In genomic region chr17:46266656-46267544, GRCh38 we compare ENCODE assay signal across 1 cellular context.
TF ChIP-seq lines count a peak whose summit lies in the region.

No MANE protein-coding gene starts in this region.

TF ChIP-seq in K562, 482 proteins besides CTCF, POLR2A, EP300 and RAD21 (continued from another document and continues in another):
- no peak for TF ChIP-seq TEAD4 (IDR thresholded peaks at IDR 0.05; ENCODE audit: low read length)
- TF ChIP-seq TEAD4 (CRISPR knock-in tag; IDR thresholded peaks at IDR 0.05; ENCODE audit: borderline replicate concordance) = no peak
- TF ChIP-seq HMGN3 (IDR thresholded peaks at IDR 0.05; ENCODE audit: borderline replicate concordance, extremely low read depth, insufficient read length, low read depth, low read length) = no peak
- TF ChIP-seq MEIS2 (IDR thresholded peaks at IDR 0.05; ENCODE audit: partially characterized antibody) = peak; percentile 62
- TF ChIP-seq ZNF41 (CRISPR knock-in tag; conservative IDR thresholded peaks at IDR 0.05) = peak; percentile 74; the same call in 1 of the 2 replicates
- no peak for TF ChIP-seq LEF1 (IDR thresholded peaks at IDR 0.05)
- peak; percentile 83 for TF ChIP-seq E2F1 (CRISPR knock-in tag; IDR thresholded peaks at IDR 0.05)
- TF ChIP-seq ZNF699 (CRISPR knock-in tag; IDR thresholded peaks at IDR 0.05; ENCODE audit: insufficient replicate concordance) = no peak
- TF ChIP-seq ZNF316 (IDR thresholded peaks at IDR 0.05) = peak; percentile 51; the same call in 1 of the 2 replicates
- TF ChIP-seq NFE2 (IDR thresholded peaks at IDR 0.05; ENCODE audit: low read depth) = peak; percentile 61
- TF ChIP-seq XRCC5 (IDR thresholded peaks at IDR 0.05; ENCODE audit: low read depth, low read length) = no peak
- no peak for TF ChIP-seq MAFF (IDR thresholded peaks at IDR 0.05; ENCODE audit: low read length)
- TF ChIP-seq RUNX1 (IDR thresholded peaks at IDR 0.05; ENCODE audit: low read depth) = 0 out of 2 replicates have a peak, but pooled peaks have one; percentile 3
- TF ChIP-seq CAMTA2 (CRISPR knock-in tag; conservative IDR thresholded peaks at IDR 0.05) = 0 out of 2 replicates have a peak, but pooled peaks have one; percentile 82
- no peak for TF ChIP-seq ELF1 (tag; IDR thresholded peaks at IDR 0.05)
- TF ChIP-seq MXD1 (CRISPR knock-in tag; IDR thresholded peaks at IDR 0.05; ENCODE audit: borderline replicate concordance, poor library complexity, severe bottlenecking) = no peak
- TF ChIP-seq CBFA2T3 (IDR thresholded peaks at IDR 0.05) = no peak
- peak; percentile 73 to 90 for TF ChIP-seq E2F6 (IDR thresholded peaks at IDR 0.05; ENCODE audit: borderline replicate concordance in 1 of 2, extremely low read depth in 1 of 2, insufficient read depth in 1 of 2, insufficient read length in 1 of 2, low read depth in 1 of 2, low read length in 1 of 2, poor library complexity in 1 of 2, severe bottlenecking in 1 of 2)
- no peak for TF ChIP-seq MYNN (IDR thresholded peaks at IDR 0.05)
- TF ChIP-seq MYNN (CRISPR knock-in tag; IDR thresholded peaks at IDR 0.05) = no peak
- TF ChIP-seq FOSL1 (tag; conservative IDR thresholded peaks at IDR 0.05) = peak; percentile 58
- 0 out of 2 replicates have a peak, but pooled peaks have one; percentile 49 for TF ChIP-seq SMAD3 (CRISPR knock-in tag; conservative IDR thresholded peaks at IDR 0.05)
- TF ChIP-seq SUPT5H (IDR thresholded peaks at IDR 0.05) = peak; percentile 88
- TF ChIP-seq CREB1 (IDR thresholded peaks at IDR 0.05) = no peak
- no peak for TF ChIP-seq CREB1 (CRISPR knock-in tag; IDR thresholded peaks at IDR 0.05)
- no peak for TF ChIP-seq FUS (optimal IDR thresholded peaks at IDR 0.05; ENCODE audit: low read depth, low read length)
- no peak; the same call in 1 of the 2 replicates for TF ChIP-seq GATAD2B (IDR thresholded peaks at IDR 0.05; ENCODE audit: borderline replicate concordance)
- TF ChIP-seq ARID1B (IDR thresholded peaks at IDR 0.05) = no peak
- TF ChIP-seq SP2 (IDR thresholded peaks at IDR 0.05; ENCODE audit: extremely low read depth, low read depth, low read length, poor library complexity, severe bottlenecking) = no peak
- TF ChIP-seq L3MBTL2 (IDR thresholded peaks at IDR 0.05) = peak; percentile 92
- TF ChIP-seq BHLHE40 (IDR thresholded peaks at IDR 0.05; ENCODE audit: low read length) = no peak; the same call in 1 of the 2 replicates
- no peak for TF ChIP-seq ZBED1 (IDR thresholded peaks at IDR 0.05)
- TF ChIP-seq CTBP1 (IDR thresholded peaks at IDR 0.05; ENCODE audit: borderline replicate concordance) = peak; percentile 90
- no peak for TF ChIP-seq RBM39 (optimal IDR thresholded peaks at IDR 0.05; ENCODE audit: low read depth, low read length)
- TF ChIP-seq CREM (IDR thresholded peaks at IDR 0.05; ENCODE audit: low read depth) = peak; percentile 53
- TF ChIP-seq MTA3 (IDR thresholded peaks at IDR 0.05; ENCODE audit: borderline replicate concordance) = peak; percentile 46
- peak; percentile 73; the same call in 1 of the 2 replicates for TF ChIP-seq RREB1 (CRISPR knock-in tag; IDR thresholded peaks at IDR 0.05)
- TF ChIP-seq ZNF740 (CRISPR knock-in tag; IDR thresholded peaks at IDR 0.05) = peak; percentile 6; the same call in 1 of the 2 replicates
- peak in 1 of 2 experiments; percentile 66; a peak in 1 of 4 replicates for TF ChIP-seq ZNF740 (tag; IDR thresholded peaks at IDR 0.05)
- TF ChIP-seq HDAC8 (tag; IDR thresholded peaks at IDR 0.05) = peak; percentile 77; the same call in 1 of the 2 replicates
- TF ChIP-seq ZNF589 (CRISPR knock-in tag; IDR thresholded peaks at IDR 0.05; ENCODE audit: low read depth) = peak; percentile 95
- no peak for TF ChIP-seq RBM17 (IDR thresholded peaks at IDR 0.05; ENCODE audit: borderline replicate concordance, low read depth, low read length)
- peak; percentile 95 for TF ChIP-seq NR4A1 (CRISPR knock-in tag; IDR thresholded peaks at IDR 0.05)
- TF ChIP-seq NR4A1 (tag; IDR thresholded peaks at IDR 0.05) = no peak; the same call in 1 of the 2 replicates
- peak; percentile 85 for TF ChIP-seq REST (CRISPR knock-in tag; IDR thresholded peaks at IDR 0.05; ENCODE audit: low read depth)
- TF ChIP-seq TCF3 (CRISPR knock-in tag; IDR thresholded peaks at IDR 0.05) = no peak
- peak; percentile 74; the same call in 1 of the 2 replicates for TF ChIP-seq ZNF668 (CRISPR knock-in tag; IDR thresholded peaks at IDR 0.05)
- no peak for TF ChIP-seq TAF7 (tag; IDR thresholded peaks at IDR 0.05)
- TF ChIP-seq ERF (CRISPR knock-in tag; IDR thresholded peaks at IDR 0.05) = peak; percentile 95
- TF ChIP-seq ZNF707 (CRISPR knock-in tag; conservative IDR thresholded peaks at IDR 0.05) = 0 out of 2 replicates have a peak, but pooled peaks have one; percentile 3
- 0 out of 2 replicates have a peak, but pooled peaks have one; percentile 17 for TF ChIP-seq PHTF2 (CRISPR knock-in tag; IDR thresholded peaks at IDR 0.05)
- TF ChIP-seq NCOA2 (IDR thresholded peaks at IDR 0.05; ENCODE audit: partially characterized antibody in 2 of 2) = no peak
- TF ChIP-seq ZNF644 (tag; IDR thresholded peaks at IDR 0.05; ENCODE audit: low read depth) = peak; percentile 99
- no peak for TF ChIP-seq ZNF140 (CRISPR knock-in tag; IDR thresholded peaks at IDR 0.05)
- TF ChIP-seq ZNF512 (tag; IDR thresholded peaks at IDR 0.05) = no peak
- peak; percentile 100 for TF ChIP-seq ZNF766 (CRISPR knock-in tag; conservative IDR thresholded peaks at IDR 0.05)
- no peak for TF ChIP-seq BCOR (IDR thresholded peaks at IDR 0.05)
- TF ChIP-seq GMEB1 (CRISPR knock-in tag; IDR thresholded peaks at IDR 0.05) = peak; percentile 84
- TF ChIP-seq TCF7L2 (IDR thresholded peaks at IDR 0.05; ENCODE audit: low read depth, low read length) = no peak
